10 cellular contexts compared by ENCODE assay signal in genomic region chr4:25441519-25442117, GRCh38.
DNase-seq lines count a peak whose midpoint lies in the region; ATAC-seq, FAIRE-seq and TF ChIP-seq lines count a peak whose summit lies in the region.
"Had no signal": no experiment of that assay in that cellular context is flagged by ENCODE, and none has a peak within 500 bp of the region (broad histone marks: within the 10 kb centered on the region; RNA-seq: fewer than 3 reads in every experiment).

No MANE protein-coding gene starts in this region.

- 1% methylated on average over 6 of the region's 6 CpGs for WGBS in K562 (ENCODE audit: insufficient coverage, low coverage, missing lambda C conversion rate)
- 54 to 59% methylated on average over 6 of the region's 6 CpGs for WGBS in testis, 2 donors

- peaks cover 4 to 12% (median 8%) of the 10 kb centered on the region in 3 donors for H3K36me3 Mint-ChIP-seq in naive thymus-derived CD8-positive, alpha-beta T cell

- H3K4me1 ChIP-seq in K562 (replicated peaks in 1 of 2; ENCODE audit: control insufficient read depth in 2 of 2, insufficient read depth in 2 of 2, low read length in 2 of 2): no peaks in the 10 kb centered on the region; a peak in 1 of 5 replicates
- H3K4me1 ChIP-seq in testis: peaks cover 17% of the 10 kb centered on the region

- no peak overlapping the region for H2AFZ ChIP-seq in K562 (ENCODE audit: low read depth, low read length)

- H3K9me3 ChIP-seq in K562 (replicated peaks; ENCODE audit: control insufficient read depth, insufficient read depth, low read depth, low read length) (no peaks in the 10 kb centered on the region), testis (no peaks in the 10 kb centered on the region)

- no peak overlapping the region for H3K9ac ChIP-seq in K562 (ENCODE audit: insufficient read depth in 1 of 2, low read depth in 2 of 2, low read length in 2 of 2)

- H3K4me1 Mint-ChIP-seq in naive thymus-derived CD8-positive, alpha-beta T cell: no peaks in the 10 kb centered on the region

- BruUV-seq in K562 (replicated peaks; lab: Mats Ljungman, UMichigan): no TSS peak

- TF ChIP-seq CTCF in K562 (IDR thresholded peaks at IDR 0.05 in 2 of 3, conservative IDR thresholded peaks at IDR 0.05 in 1 of 3; ENCODE audit: insufficient read depth in 2 of 3, low read depth in 1 of 3, low read length in 3 of 3) (peak; percentile 65 to 84 (median 76)), testis (IDR thresholded peaks at IDR 0.05) (peak; percentile 37 to 45 (median 42))

- H3K36me3 ChIP-seq in K562 (ENCODE audit: control insufficient read depth, insufficient read depth, low read length) (no peaks in the 10 kb centered on the region), testis (ENCODE audit: low read depth, missing control alignments) (no peaks in the 10 kb centered on the region)

- intact Hi-C loops in K562 (cut with micrococcal nuclease): loop anchor here (2.0 to 10.0 kb wide), 3 partner anchors 327 to 543 kb away; no protein-coding TSS in a partner anchor
- intact Hi-C loops in testis (cut with DNase I; ENCODE audit: low total_unique reads): no loop called here

- peak; percentile 57 for ATAC-seq in HG03432 (IDR thresholded peaks at IDR 0.05; ENCODE audit: unreplicated experiment)
- ATAC-seq in K562: peak; percentile 94
- ATAC-seq in naive thymus-derived CD8-positive, alpha-beta T cell: no peak

- H3K4me3 ChIP-seq in K562 (no peak overlapping the region), testis (no peak overlapping the region)
- H3K4me3 ChIP-seq: skin epidermis had no signal

- H3K79me2 ChIP-seq in K562 (ENCODE audit: control insufficient read depth, insufficient read depth, low read length): no peaks in the 10 kb centered on the region

- no peak overlapping the region for H3K4me3 Mint-ChIP-seq in naive thymus-derived CD8-positive, alpha-beta T cell
- H3K4me3 Mint-ChIP-seq: T-helper 1 cell treated with Interleukin-12 subunit alpha and Interleukin-12 subunit beta and Interleukin-4 antibody, amounts not matched to agents 30 μg/mL and 1 μg/mL, for 36 hours had no signal

- POLR2A ChIA-PET in K562 (lab: Yijun Ruan, JAX): interaction anchor here (0.5 to 0.7 kb wide), 2 partner anchors 12 to 129 kb away, joined by 3 read pairs; partner anchors contain the start of gene ZCCHC4
- POLR2A ChIA-PET in naive thymus-derived CD8-positive, alpha-beta T cell (lab: Charles Lee): no interaction called here

- TF ChIP-seq EP300 in K562 (IDR thresholded peaks at IDR 0.05; ENCODE audit: low read length): no peak

- peaks cover 2 to 14% (median 8%) of the 10 kb centered on the region in 9 donors for H3K9me3 Mint-ChIP-seq in naive thymus-derived CD8-positive, alpha-beta T cell
- H3K9me3 Mint-ChIP-seq: T-helper 1 cell treated with Interleukin-12 subunit alpha and Interleukin-12 subunit beta and Interleukin-4 antibody, amounts not matched to agents 30 μg/mL and 1 μg/mL, for 36 hours had no signal

- in situ Hi-C loops in K562 (cut with MboI): loop anchor here (10.0 kb wide), 1 partner anchor 343 kb away; no protein-coding TSS in a partner anchor

- H3K27ac Mint-ChIP-seq in naive thymus-derived CD8-positive, alpha-beta T cell: no peak overlapping the region
- H3K27ac Mint-ChIP-seq: T-helper 1 cell treated with Interleukin-12 subunit alpha and Interleukin-12 subunit beta and Interleukin-4 antibody, amounts not matched to agents 30 μg/mL and 1 μg/mL, for 36 hours had no signal

- H3K4me2 ChIP-seq in K562 (ENCODE audit: insufficient read depth, low read length): no peak overlapping the region

- CTCF ChIA-PET in K562 (lab: Yijun Ruan, JAX; ENCODE audit: low intra/inter-chr PET ratio): no interaction called here

- H4K20me1 ChIP-seq in K562 (replicated peaks; ENCODE audit: control insufficient read depth, insufficient read depth, low read length): 0 out of 2 replicates have a peak, but pooled peaks cover 5% of the 10 kb centered on the region

- H3K27me3 ChIP-seq in K562 (ENCODE audit: control insufficient read depth in 2 of 2, insufficient read depth in 2 of 2, low read length in 2 of 2): peaks cover 20 to 44% of the 10 kb centered on the region in 2 experiments; a peak in 4 of 5 replicates
- H3K27me3 ChIP-seq in testis: no peaks in the 10 kb centered on the region

- TF ChIP-seq RAD21 in K562 (CRISPR knock-in tag; conservative IDR thresholded peaks at IDR 0.05 in 1 of 2, IDR thresholded peaks at IDR 0.05 in 1 of 2): peak; percentile 38 to 76

- peaks cover 0 to 12% (median 5%) of the 10 kb centered on the region in 5 donors for H3K27me3 Mint-ChIP-seq in naive thymus-derived CD8-positive, alpha-beta T cell

- TF ChIP-seq POLR2A in K562 (conservative IDR thresholded peaks at IDR 0.05): no peak
- TF ChIP-seq POLR2A in testis (IDR thresholded peaks at IDR 0.05): no peak

- DNase-seq in DMS153 (lab: John Stamatoyannopoulos, UW) (peak; percentile 27), NCI-H748 (lab: John Stamatoyannopoulos, UW; ENCODE audit: unreplicated experiment) (peak; percentile 71), K562 (ENCODE audit: extremely low read depth in 1 of 4, low spot score in 3 of 4) (peak; percentile 43 to 65 (median 46)), inferior parietal cortex (ENCODE audit: extremely low spot score) (peak; percentile 63), testis (peak; percentile 81), amniotic stem cell (lab: John Stamatoyannopoulos, UW) (no peak)
- DNase-seq in naive thymus-derived CD8-positive, alpha-beta T cell: no peak

- peak; percentile 76 for FAIRE-seq in K562 (lab: Jason Lieb, UNC)

- H3K9me1 ChIP-seq in K562 (ENCODE audit: control insufficient read depth, insufficient read depth, low read length): no peaks in the 10 kb centered on the region

- H3K27ac ChIP-seq in K562 (ENCODE audit: extremely low read depth, low read depth, low read length) (no peak overlapping the region), testis (no peak overlapping the region)
- H3K27ac ChIP-seq: skin epidermis had no signal

TF ChIP-seq in K562, 482 proteins besides CTCF, POLR2A, EP300 and RAD21:
- peak; percentile 58 for TF ChIP-seq SMC3 (conservative IDR thresholded peaks at IDR 0.05; ENCODE audit: insufficient read depth, low read depth, low read length)
- TF ChIP-seq BRF2 (IDR thresholded peaks at IDR 0.05; ENCODE audit: borderline replicate concordance, insufficient read depth, insufficient read length): no peak
- TF ChIP-seq CBX3 (IDR thresholded peaks at IDR 0.05; ENCODE audit: borderline replicate concordance in 1 of 2, low read length in 2 of 2): no peak
- TF ChIP-seq PURB (CRISPR knock-in tag; IDR thresholded peaks at IDR 0.05; ENCODE audit: low read depth): no peak
- no peak for TF ChIP-seq ZNF197 (CRISPR knock-in tag; IDR thresholded peaks at IDR 0.05; ENCODE audit: low read depth)
- TF ChIP-seq TAF9B (IDR thresholded peaks at IDR 0.05; ENCODE audit: partially characterized antibody): no peak
- TF ChIP-seq STAG1 (CRISPR knock-in tag; IDR thresholded peaks at IDR 0.05; ENCODE audit: borderline replicate concordance): peak; percentile 23; the same call in 1 of the 2 replicates
- no peak for TF ChIP-seq ZNF239 (CRISPR knock-in tag; IDR thresholded peaks at IDR 0.05)
- no peak for TF ChIP-seq CSDE1 (IDR thresholded peaks at IDR 0.05)

Comparison
In these comparisons a context has a peak if more than half of its experiments do, and no peak if none do; other contexts are left out.
1. DNase-seq: peak in DMS153 (single experiment), NCI-H748 (single experiment), K562 (4 of 4), inferior parietal cortex (single experiment) and testis (single experiment); none in naive thymus-derived CD8-positive, alpha-beta T cell (0 of 10) and amniotic stem cell (single experiment).
2. ATAC-seq: peak in HG03432 (single experiment) and K562 (single experiment); none in naive thymus-derived CD8-positive, alpha-beta T cell (0 of 2).